ENCODE assay signal across 8 cellular contexts in genomic region chr1:204495078-204495753, GRCh38. TPM values are rescaled to one million over a fixed set of nuclear protein-coding genes. Genes with fewer than 3 reads are reported as not detected.
DNase-seq lines count a peak whose midpoint lies in the region; ATAC-seq and TF ChIP-seq lines count a peak whose summit lies in the region.

No MANE protein-coding gene starts in this region.

- H3K9me3 ChIP-seq in cardiac muscle cell (ENCODE audit: low read depth) = no peaks in the 10 kb centered on the region

- H3K36me3 ChIP-seq in cardiac muscle cell = no peaks in the 10 kb centered on the region

- DNase-seq in cardiac muscle cell (ENCODE audit: low read depth in 1 of 2, low spot score in 1 of 2) (no peak), left ventricle myocardium superior (no peak), germinal center (ENCODE audit: low spot score) (peak; percentile 63), Kasumi-1 (lab: John Stamatoyannopoulos, UW) (no peak), GM19238 (ENCODE audit: insufficient read length, low spot score) (no peak)
- DNase-seq in T-helper 2 cell treated with Interferon-gamma antibody and Interleukin-4, amounts not matched to agents 5 μg/mL and 100 μg/mL, for 36 hours (ENCODE audit: low spot score) = no peak
- DNase-seq in stimulated activated effector memory CD8-positive, alpha-beta T cell treated with anti-CD3 and anti-CD28 coated beads, Interleukin-12 subunit alpha, Interleukin-12 subunit beta, amount 100 ng/mL, for 72 hours (ENCODE audit: low spot score in 2 of 2) = no peak

- intact Hi-C loops in left ventricle myocardium superior (cut with micrococcal nuclease) = no loop called here

- peak overlapping the region; percentile 94 for H3K4me3 Mint-ChIP-seq in T-helper 2 cell treated with Interferon-gamma antibody and Interleukin-4, amounts not matched to agents 5 μg/mL and 100 μg/mL, for 36 hours
- peak overlapping the region; percentile 91 for H3K4me3 Mint-ChIP-seq in stimulated activated effector memory CD8-positive, alpha-beta T cell treated with anti-CD3 and anti-CD28 coated beads, Interleukin-12 subunit alpha, Interleukin-12 subunit beta, amount 100 ng/mL, for 72 hours

- no peaks in the 10 kb centered on the region for H3K9me3 Mint-ChIP-seq in T-helper 2 cell treated with Interferon-gamma antibody and Interleukin-4, amounts not matched to agents 5 μg/mL and 100 μg/mL, for 36 hours
- no peaks in the 10 kb centered on the region for H3K9me3 Mint-ChIP-seq in stimulated activated effector memory CD8-positive, alpha-beta T cell treated with anti-CD3 and anti-CD28 coated beads, Interleukin-12 subunit alpha, Interleukin-12 subunit beta, amount 100 ng/mL, for 72 hours

- no peak for ATAC-seq in left ventricle myocardium superior
- peak; percentile 35 for ATAC-seq in HG03064 (IDR thresholded peaks at IDR 0.05; ENCODE audit: low read depth, unreplicated experiment)
- ATAC-seq in stimulated activated effector memory CD8-positive, alpha-beta T cell treated with anti-CD3 and anti-CD28 coated beads, Interleukin-12 subunit alpha, Interleukin-12 subunit beta, amount 100 ng/mL, for 72 hours = peak; percentile 67

- peak overlapping the region; percentile 91 for H3K27ac Mint-ChIP-seq in T-helper 2 cell treated with Interferon-gamma antibody and Interleukin-4, amounts not matched to agents 5 μg/mL and 100 μg/mL, for 36 hours
- peak overlapping the region; percentile 88 for H3K27ac Mint-ChIP-seq in stimulated activated effector memory CD8-positive, alpha-beta T cell treated with anti-CD3 and anti-CD28 coated beads, Interleukin-12 subunit alpha, Interleukin-12 subunit beta, amount 100 ng/mL, for 72 hours

- TF ChIP-seq CTCF in cardiac muscle cell (IDR thresholded peaks at IDR 0.05; ENCODE audit: low read depth, low read length) = no peak

- peaks cover 37% of the 10 kb centered on the region for H3K4me1 Mint-ChIP-seq in T-helper 2 cell treated with Interferon-gamma antibody and Interleukin-4, amounts not matched to agents 5 μg/mL and 100 μg/mL, for 36 hours (ENCODE audit: low read depth)
- peaks cover 47% of the 10 kb centered on the region for H3K4me1 Mint-ChIP-seq in stimulated activated effector memory CD8-positive, alpha-beta T cell treated with anti-CD3 and anti-CD28 coated beads, Interleukin-12 subunit alpha, Interleukin-12 subunit beta, amount 100 ng/mL, for 72 hours

- peaks cover 15% of the 10 kb centered on the region for H3K4me1 ChIP-seq in cardiac muscle cell (ENCODE audit: low read depth)

- H3K27me3 ChIP-seq in cardiac muscle cell = no peaks in the 10 kb centered on the region

- peaks cover 2% of the 10 kb centered on the region for H3K27me3 Mint-ChIP-seq in T-helper 2 cell treated with Interferon-gamma antibody and Interleukin-4, amounts not matched to agents 5 μg/mL and 100 μg/mL, for 36 hours (ENCODE audit: low read depth)

- peak overlapping the region; percentile 97 for H3K27ac ChIP-seq in cardiac muscle cell

- H3K36me3 Mint-ChIP-seq in T-helper 2 cell treated with Interferon-gamma antibody and Interleukin-4, amounts not matched to agents 5 μg/mL and 100 μg/mL, for 36 hours (ENCODE audit: low read depth) = peaks cover 3% of the 10 kb centered on the region
- H3K36me3 Mint-ChIP-seq in stimulated activated effector memory CD8-positive, alpha-beta T cell treated with anti-CD3 and anti-CD28 coated beads, Interleukin-12 subunit alpha, Interleukin-12 subunit beta, amount 100 ng/mL, for 72 hours = peaks cover 13% of the 10 kb centered on the region

- peak overlapping the region; percentile 63 for H3K4me3 ChIP-seq in cardiac muscle cell

RNA-seq across cellular contexts. Expression of gene PIK3C2B, which starts 0.6 kb away (rescaled TPM):
- 23.3 and 36.1 TPM in 2 replicates for total RNA-seq in cardiac muscle cell
- 10.4 and 11.2 TPM in 2 replicates for polyA plus RNA-seq in cardiac muscle cell
- total RNA-seq in left ventricle myocardium superior = 23.6 TPM

RNA-seq across cellular contexts. Expression of gene MDM4, which starts 21.0 kb away (rescaled TPM):
- total RNA-seq in cardiac muscle cell (38.6 and 62.0 TPM in 2 replicates), left ventricle myocardium superior (30.1 TPM)
- 22.5 and 30.8 TPM in 2 replicates for polyA plus RNA-seq in cardiac muscle cell
